1 cellular context compared by ENCODE assay signal in genomic region chr16:30524575-30525571, GRCh38.
TF ChIP-seq lines count a peak whose summit lies in the region.

No MANE protein-coding gene starts in this region.

TF ChIP-seq in GM12891, 5 proteins besides CTCF, POLR2A, EP300 and RAD21:
- TF ChIP-seq TAF1 (IDR thresholded peaks at IDR 0.05; ENCODE audit: low read depth, low read length) (no peak), POU2F2 (IDR thresholded peaks at IDR 0.05; ENCODE audit: low read depth, low read length) (no peak), POLR2AphosphoS5 (IDR thresholded peaks at IDR 0.05; ENCODE audit: low read depth, low read length) (no peak), PAX5 (IDR thresholded peaks at IDR 0.05; ENCODE audit: insufficient read depth, low read length, severe bottlenecking) (no peak), SPI1 (IDR thresholded peaks at IDR 0.05; ENCODE audit: low read depth, low read length) (no peak)
